In genomic region chr6:107612762-107613415, GRCh38 we compare ENCODE assay signal across 16 cellular contexts.
DNase-seq lines count a peak whose midpoint lies in the region; ATAC-seq and TF ChIP-seq lines count a peak whose summit lies in the region.
"Had no signal": no experiment of that assay in that cellular context is flagged by ENCODE, and none has a peak within 500 bp of the region (broad histone marks: within the 10 kb centered on the region; RNA-seq: fewer than 3 reads in every experiment).

No MANE protein-coding gene starts in this region.

- ATAC-seq in left ventricle myocardium superior (peak; percentile 34), upper lobe of right lung (peak; percentile 60), GM19395 (IDR thresholded peaks at IDR 0.05; ENCODE audit: unreplicated experiment) (no peak)
- ATAC-seq: A549 had no signal

- H3K36me3 ChIP-seq in right atrium auricular region = no peaks in the 10 kb centered on the region
- H3K36me3 ChIP-seq in upper lobe of right lung = no peaks in the 10 kb centered on the region

- intact Hi-C loops in left ventricle myocardium superior (cut with micrococcal nuclease) (no loop called here), upper lobe of right lung (cut with DNase I) (no loop called here)

- peaks cover 36% of the 10 kb centered on the region for H3K4me1 Mint-ChIP-seq in chondrocyte (ENCODE audit: low read depth)
- peaks cover 86% of the 10 kb centered on the region for H3K4me1 Mint-ChIP-seq in nephron progenitor cell

- H3K9me3 ChIP-seq in right atrium auricular region = no peaks in the 10 kb centered on the region
- no peaks in the 10 kb centered on the region for H3K9me3 ChIP-seq in upper lobe of right lung
- H3K9me3 ChIP-seq: A549 had no signal

- DNase-seq in left ventricle myocardium superior (no peak), right atrium auricular region (ENCODE audit: low spot score) (no peak), chondrocyte (ENCODE audit: low spot score) (no peak), nephron progenitor cell (no peak), upper lobe of right lung (no peak), NCI-H524 treated with DMSO at 0.1 percent for 48 hours (lab: John Stamatoyannopoulos, UW) (no peak), hepatic stellate cell (ENCODE audit: low spot score) (no peak)
- DNase-seq: DMS79, GOT3, HFFc6, KBM-7, NCI-H1092, NCI-H226, SHP77 treated with DMSO at 0.1 percent for 48 hours had no signal

- no peak for TF ChIP-seq CTCF in right atrium auricular region (IDR thresholded peaks at IDR 0.05)
- no peak for TF ChIP-seq CTCF in chondrocyte (IDR thresholded peaks at IDR 0.05)
- no peak for TF ChIP-seq CTCF in nephron progenitor cell (IDR thresholded peaks at IDR 0.05)
- TF ChIP-seq CTCF in upper lobe of right lung (IDR thresholded peaks at IDR 0.05) = no peak

- H3K9me3 Mint-ChIP-seq in chondrocyte (ENCODE audit: low read depth) = no peaks in the 10 kb centered on the region
- H3K9me3 Mint-ChIP-seq in nephron progenitor cell = no peaks in the 10 kb centered on the region
- H3K9me3 Mint-ChIP-seq: HFFc6 had no signal

- H3K27me3 Mint-ChIP-seq in chondrocyte (ENCODE audit: low read depth) (no peaks in the 10 kb centered on the region), nephron progenitor cell (ENCODE audit: low read depth, poor library complexity) (peaks cover 3% of the 10 kb centered on the region)

- H3K4me3 ChIP-seq in right atrium auricular region (no peak overlapping the region), upper lobe of right lung (no peak overlapping the region)
- H3K4me3 ChIP-seq: A549 had no signal

- H3K36me3 Mint-ChIP-seq in chondrocyte (ENCODE audit: low read depth) (no peaks in the 10 kb centered on the region), nephron progenitor cell (ENCODE audit: low read depth) (peaks cover 54% of the 10 kb centered on the region)

- H3K27ac Mint-ChIP-seq in chondrocyte (ENCODE audit: unreplicated experiment) (peak overlapping the region; percentile 9), nephron progenitor cell (peak overlapping the region; percentile 18)
- H3K27ac Mint-ChIP-seq: HFFc6 had no signal

- H3K27ac ChIP-seq in right atrium auricular region (no peak overlapping the region), upper lobe of right lung (no peak overlapping the region)
- H3K27ac ChIP-seq: A549 had no signal

- no peak overlapping the region for H3K4me3 Mint-ChIP-seq in chondrocyte (ENCODE audit: unreplicated experiment)
- H3K4me3 Mint-ChIP-seq in nephron progenitor cell = no peak overlapping the region
- H3K4me3 Mint-ChIP-seq: HFFc6 had no signal

- H3K27me3 ChIP-seq in right atrium auricular region (no peaks in the 10 kb centered on the region), upper lobe of right lung (no peaks in the 10 kb centered on the region)

- peaks cover 0 to 26% of the 10 kb centered on the region in 2 donors for H3K4me1 ChIP-seq in right atrium auricular region
- no peaks in the 10 kb centered on the region for H3K4me1 ChIP-seq in upper lobe of right lung
- H3K4me1 ChIP-seq: A549 had no signal
